ENCODE assay signal across 1 cellular context in the genomic region with DNA sequence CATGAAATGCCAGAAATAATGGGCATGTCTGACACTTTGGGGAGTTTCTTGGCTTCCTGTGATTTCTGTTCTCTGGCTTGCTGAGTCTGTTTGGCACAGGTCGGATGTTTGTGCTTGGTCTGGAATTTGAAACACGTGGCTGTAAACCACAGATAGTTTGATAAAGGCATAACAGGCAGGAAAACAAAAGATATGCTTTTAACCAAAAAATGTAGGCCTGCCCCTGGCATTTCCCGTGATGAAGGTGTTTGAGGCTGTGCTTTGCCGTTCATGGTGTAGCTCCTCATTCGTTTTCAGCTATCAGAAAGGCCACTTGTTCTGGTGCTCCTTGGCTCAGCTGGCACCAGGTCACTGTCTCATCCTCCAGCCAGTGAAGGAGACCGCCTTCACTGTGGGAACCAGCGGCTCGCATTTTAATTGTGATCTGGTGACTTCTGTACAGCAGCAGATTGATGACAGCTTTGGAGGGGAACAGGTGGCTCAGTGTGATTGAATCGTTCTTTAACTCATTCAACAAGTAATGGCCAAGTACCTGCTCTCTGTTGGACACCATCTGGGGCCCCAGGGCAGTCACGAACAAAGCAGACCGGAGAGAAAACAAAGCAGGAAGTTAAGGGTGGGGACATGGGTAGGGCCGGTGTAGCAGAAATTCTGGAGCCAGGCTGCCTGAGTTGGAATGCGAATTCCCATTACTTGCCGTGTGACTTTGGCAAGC.
TF ChIP-seq lines count a peak whose summit lies in the region.

No MANE protein-coding gene starts in this region.

TF ChIP-seq in SK-N-SH, 30 proteins besides CTCF, POLR2A, EP300 and RAD21 (continued from another document):
- TF ChIP-seq, protein P1, sequence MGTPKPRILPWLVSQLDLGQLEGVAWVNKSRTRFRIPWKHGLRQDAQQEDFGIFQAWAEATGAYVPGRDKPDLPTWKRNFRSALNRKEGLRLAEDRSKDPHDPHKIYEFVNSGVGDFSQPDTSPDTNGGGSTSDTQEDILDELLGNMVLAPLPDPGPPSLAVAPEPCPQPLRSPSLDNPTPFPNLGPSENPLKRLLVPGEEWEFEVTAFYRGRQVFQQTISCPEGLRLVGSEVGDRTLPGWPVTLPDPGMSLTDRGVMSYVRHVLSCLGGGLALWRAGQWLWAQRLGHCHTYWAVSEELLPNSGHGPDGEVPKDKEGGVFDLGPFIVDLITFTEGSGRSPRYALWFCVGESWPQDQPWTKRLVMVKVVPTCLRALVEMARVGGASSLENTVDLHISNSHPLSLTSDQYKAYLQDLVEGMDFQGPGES (IDR thresholded peaks at IDR 0.05; ENCODE audit: low read depth, low read length) = no peak
- TF ChIP-seq FOXJ3 (CRISPR knock-in tag; IDR thresholded peaks at IDR 0.05) = no peak
- TF ChIP-seq, protein P2, sequence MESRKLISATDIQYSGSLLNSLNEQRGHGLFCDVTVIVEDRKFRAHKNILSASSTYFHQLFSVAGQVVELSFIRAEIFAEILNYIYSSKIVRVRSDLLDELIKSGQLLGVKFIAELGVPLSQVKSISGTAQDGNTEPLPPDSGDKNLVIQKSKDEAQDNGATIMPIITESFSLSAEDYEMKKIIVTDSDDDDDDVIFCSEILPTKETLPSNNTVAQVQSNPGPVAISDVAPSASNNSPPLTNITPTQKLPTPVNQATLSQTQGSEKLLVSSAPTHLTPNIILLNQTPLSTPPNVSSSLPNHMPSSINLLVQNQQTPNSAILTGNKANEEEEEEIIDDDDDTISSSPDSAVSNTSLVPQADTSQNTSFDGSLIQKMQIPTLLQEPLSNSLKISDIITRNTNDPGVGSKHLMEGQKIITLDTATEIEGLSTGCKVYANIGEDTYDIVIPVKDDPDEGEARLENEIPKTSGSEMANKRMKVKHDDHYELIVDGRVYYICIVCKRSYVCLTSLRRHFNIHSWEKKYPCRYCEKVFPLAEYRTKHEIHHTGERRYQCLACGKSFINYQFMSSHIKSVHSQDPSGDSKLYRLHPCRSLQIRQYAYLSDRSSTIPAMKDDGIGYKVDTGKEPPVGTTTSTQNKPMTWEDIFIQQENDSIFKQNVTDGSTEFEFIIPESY (IDR thresholded peaks at IDR 0.05; ENCODE audit: borderline replicate concordance, low read depth) = no peak
- peak; percentile 89 for TF ChIP-seq TCF12 (IDR thresholded peaks at IDR 0.05)
- peak; percentile 48; the same call in 1 of the 2 replicates for TF ChIP-seq POLR2AphosphoS5 (IDR thresholded peaks at IDR 0.05; ENCODE audit: low read depth, low read length)
- TF ChIP-seq REST (IDR thresholded peaks at IDR 0.05; ENCODE audit: low read depth, low read length) = 0 out of 2 replicates have a peak, but pooled peaks have one; percentile 58
- no peak for TF ChIP-seq CHD2 (IDR thresholded peaks at IDR 0.05; ENCODE audit: low read length, partially characterized antibody)
- peak; percentile 70 for TF ChIP-seq PBX3 (IDR thresholded peaks at IDR 0.05)
- TF ChIP-seq ELF1 (IDR thresholded peaks at IDR 0.05) = no peak
- no peak for TF ChIP-seq EZH2phosphoT487 (IDR thresholded peaks at IDR 0.05; ENCODE audit: borderline replicate concordance, low read depth)
- peak; percentile 35; the same call in 1 of the 2 replicates for TF ChIP-seq MXI1 (IDR thresholded peaks at IDR 0.05; ENCODE audit: low read depth, low read length)
TF ChIP-seq in SK-N-SH: peak in this region for 12.
